ENCODE assay signal across 1 cellular context in the genomic region with DNA sequence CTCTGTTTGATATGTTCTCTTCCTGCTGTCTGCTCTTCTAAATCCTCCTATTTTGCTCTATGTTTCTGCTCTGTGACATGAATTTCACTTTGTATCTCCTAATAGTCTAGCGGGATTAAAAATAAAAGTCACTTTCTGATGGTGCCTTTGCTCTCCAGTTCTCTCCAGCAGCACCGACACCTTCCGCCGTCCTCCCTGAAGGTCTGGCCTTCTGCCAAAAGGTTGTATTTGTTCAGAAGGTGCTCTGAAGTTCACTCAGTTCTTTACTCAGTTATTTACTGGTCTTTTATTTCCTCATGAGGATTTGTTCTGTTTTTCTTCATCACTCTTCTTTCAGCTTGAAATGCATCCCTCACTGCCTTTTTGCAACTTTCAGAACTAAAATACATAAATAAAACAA.
A peak's percentile ranks its signal among the peaks of the same experiment; 100 is the strongest.
TF ChIP-seq lines count a peak whose summit lies in the region.

No MANE protein-coding gene starts in this region.

TF ChIP-seq in HepG2, 621 proteins besides CTCF, POLR2A, EP300 and RAD21:
- TF ChIP-seq ZNF263 (CRISPR knock-in tag; IDR thresholded peaks at IDR 0.05) = peak; percentile 87
- TF ChIP-seq SP140L (CRISPR knock-in tag; IDR thresholded peaks at IDR 0.05; ENCODE audit: borderline replicate concordance) = no peak
